In the genomic region with DNA sequence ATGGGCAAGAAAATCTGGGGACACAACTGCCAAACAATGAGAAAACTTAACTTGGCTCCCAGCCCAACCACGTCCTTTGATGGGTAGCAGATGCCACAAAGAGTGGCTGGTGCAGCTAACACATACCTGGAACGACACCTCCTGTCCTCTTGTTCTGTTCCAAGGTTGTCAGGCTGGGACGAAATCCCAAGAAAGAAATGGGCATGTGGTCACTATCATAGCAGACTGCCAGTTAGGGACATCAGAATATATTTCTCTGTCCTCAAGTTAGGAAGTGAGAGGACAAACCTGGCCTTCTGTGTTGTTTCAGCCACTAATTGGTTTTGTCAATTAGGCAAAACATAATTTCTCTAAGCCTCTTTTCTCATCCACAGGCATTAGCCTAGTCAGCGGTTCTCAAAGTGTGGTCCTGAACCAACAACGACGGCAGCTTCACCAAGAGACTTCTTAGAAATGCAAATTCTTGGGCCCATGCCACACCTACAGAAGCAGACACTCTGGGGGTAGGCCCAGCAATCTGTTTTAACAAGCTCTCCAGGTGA, we compare ENCODE assay signal across 9 cellular contexts.
A peak's percentile ranks its signal among the peaks of the same experiment; 100 is the strongest.
DNase-seq lines count a peak whose midpoint lies in the region; ATAC-seq and TF ChIP-seq lines count a peak whose summit lies in the region.
"Had no signal": no experiment of that assay in that cellular context is flagged by ENCODE, and none has a peak within 500 bp of the region (broad histone marks: within the 10 kb centered on the region; RNA-seq: fewer than 3 reads in every experiment).

No MANE protein-coding gene starts in this region.

- no peak for TF ChIP-seq CTCF in astrocyte of the spinal cord (IDR thresholded peaks at IDR 0.05; ENCODE audit: low read depth, low read length)

- H3K4me1 Mint-ChIP-seq in IgD-negative memory B cell: peaks cover 43 to 65% (median 54%) of the 10 kb centered on the region in 3 donors
- H3K4me1 Mint-ChIP-seq in naive thymus-derived CD4-positive, alpha-beta T cell: peaks cover 51 to 92% (median 81%) of the 10 kb centered on the region in 7 donors

- peak overlapping the region; percentile 81 to 96 (median 95) for H3K27ac Mint-ChIP-seq in IgD-negative memory B cell
- peak overlapping the region in 8 of 9 donors; percentile 5 to 95 (median 78) for H3K27ac Mint-ChIP-seq in naive thymus-derived CD4-positive, alpha-beta T cell

- peak; percentile 43 for ATAC-seq in naive thymus-derived CD4-positive, alpha-beta T cell
- no peak for ATAC-seq in HG03139 (IDR thresholded peaks at IDR 0.05; ENCODE audit: unreplicated experiment)

- no peaks in the 10 kb centered on the region for H3K27me3 ChIP-seq in naive thymus-derived CD4-positive, alpha-beta T cell (ENCODE audit: control insufficient read depth in 2 of 2, insufficient read depth in 2 of 2, low read length in 2 of 2)

- in situ Hi-C loops in astrocyte of the spinal cord (cut with HindIII; ENCODE audit: low sequenced_read_pairs): no loop called here

- H3K4me3 Mint-ChIP-seq in IgD-negative memory B cell: peak overlapping the region; percentile 89 to 100 (median 100)
- peak overlapping the region in 9 of 10 donors; percentile 11 to 82 (median 56) for H3K4me3 Mint-ChIP-seq in naive thymus-derived CD4-positive, alpha-beta T cell

- H3K36me3 Mint-ChIP-seq in IgD-negative memory B cell: peaks cover 10% of the 10 kb centered on the region
- peaks cover 0 to 2% (median 0%) of the 10 kb centered on the region in 5 donors for H3K36me3 Mint-ChIP-seq in naive thymus-derived CD4-positive, alpha-beta T cell

- intact Hi-C loops in naive thymus-derived CD4-positive, alpha-beta T cell (cut with micrococcal nuclease): loop anchor here (2.0 to 10.0 kb wide), 5 partner anchors 14 to 402 kb away; a partner anchor contains a TSS

- no peaks in the 10 kb centered on the region for H3K9me3 ChIP-seq in ES-I3 (ENCODE audit: control insufficient read depth, insufficient read depth, low read length)
- H3K9me3 ChIP-seq in naive thymus-derived CD4-positive, alpha-beta T cell (ENCODE audit: control insufficient read depth in 2 of 3, low read length in 3 of 3): no peaks in the 10 kb centered on the region

- no peaks in the 10 kb centered on the region for H3K36me3 ChIP-seq in ES-I3 (ENCODE audit: insufficient read depth, low read length)
- no peaks in the 10 kb centered on the region for H3K36me3 ChIP-seq in naive thymus-derived CD4-positive, alpha-beta T cell (ENCODE audit: control insufficient read depth in 2 of 3, insufficient read depth in 3 of 3, low read length in 3 of 3)

- peak overlapping the region; percentile 30 for H3K27ac ChIP-seq in naive thymus-derived CD4-positive, alpha-beta T cell (ENCODE audit: low read depth, low read length)
- H3K27ac ChIP-seq: HL-60 had no signal

- POLR2A ChIA-PET in naive thymus-derived CD4-positive, alpha-beta T cell (lab: Charles Lee): interaction anchor here (0.6 to 2.8 kb wide), 7 partner anchors 8 to 297 kb away, joined by 3 to 16 read pairs (median 4); no protein-coding TSS in a partner anchor

- no peaks in the 10 kb centered on the region for H3K9me3 Mint-ChIP-seq in IgD-negative memory B cell
- no peaks in the 10 kb centered on the region for H3K9me3 Mint-ChIP-seq in naive thymus-derived CD4-positive, alpha-beta T cell

- H3K4me1 ChIP-seq in ES-I3 (ENCODE audit: insufficient read depth, low read length): peaks cover 74% of the 10 kb centered on the region
- peaks cover 45 to 58% of the 10 kb centered on the region in 2 donors for H3K4me1 ChIP-seq in naive thymus-derived CD4-positive, alpha-beta T cell (ENCODE audit: control insufficient read depth in 2 of 2, insufficient read depth in 2 of 2, low read length in 2 of 2)

- CTCF ChIA-PET in naive thymus-derived CD4-positive, alpha-beta T cell (lab: Charles Lee): interaction anchor here (0.6 to 1.8 kb wide), 4 partner anchors 8 to 64 kb away, joined by 3 to 6 read pairs (median 4); no protein-coding TSS in a partner anchor

- peaks cover 2% of the 10 kb centered on the region for H3K27me3 Mint-ChIP-seq in IgD-negative memory B cell
- H3K27me3 Mint-ChIP-seq in naive thymus-derived CD4-positive, alpha-beta T cell: no peaks in the 10 kb centered on the region

- no peak overlapping the region for H3K4me3 ChIP-seq in astrocyte of the spinal cord (ENCODE audit: low read depth, low read length)
- peak overlapping the region; percentile 2 for H3K4me3 ChIP-seq in naive thymus-derived CD4-positive, alpha-beta T cell (ENCODE audit: low read length)

- peak; percentile 15 for DNase-seq in astrocyte of the spinal cord (ENCODE audit: low read depth, low spot score)
- peak in 7 of 9 donors; percentile 31 to 67 (median 55) for DNase-seq in naive thymus-derived CD4-positive, alpha-beta T cell
- no peak for DNase-seq in DMS153 (lab: John Stamatoyannopoulos, UW)
- no peak for DNase-seq in D341Med (ENCODE audit: low spot score)
- no peak for DNase-seq in NCI-H1105 (lab: John Stamatoyannopoulos, UW)

- peak overlapping the region; percentile 22; the same call in 1 of the 2 replicates for H3K9ac ChIP-seq in ES-I3 (ENCODE audit: low read depth, low read length)

Comparison
In these comparisons a context has a peak if more than half of its experiments do, and no peak if none do; other contexts are left out.
1. DNase-seq: peak in astrocyte of the spinal cord (single experiment) and naive thymus-derived CD4-positive, alpha-beta T cell (7 of 9); none in DMS153 (single experiment), D341Med (single experiment) and NCI-H1105 (single experiment).